ENCODE assay signal across 23 cellular contexts in genomic region chr14:75001261-75001660, GRCh38.
"Had no signal": no experiment of that assay in that cellular context is flagged by ENCODE, and none has a peak within 500 bp of the region (broad histone marks: within the 10 kb centered on the region; RNA-seq: fewer than 3 reads in every experiment).

No MANE protein-coding gene starts in this region.

- H3K27ac Mint-ChIP-seq: nephron progenitor cell, progenitor cell of endocrine pancreas had no signal

- ATAC-seq: activated CD4-positive, alpha-beta T cell treated with anti-CD3 and anti-CD28 coated beads for 36 hours; activated naive CD8-positive, alpha-beta T cell treated with anti-CD3 and anti-CD28 coated beads, Interleukin-2, amount 50 U/mL, for 24 hours; gastroesophageal sphincter; heart left ventricle; mucosa of descending colon had no signal

- H3K27ac ChIP-seq: brain microvascular endothelial cell had no signal

- H3K27me3 ChIP-seq: brain microvascular endothelial cell, esophagus muscularis mucosa, gastroesophageal sphincter, heart left ventricle, thyroid gland had no signal

- H3K27me3 Mint-ChIP-seq: activated CD4-positive, alpha-beta T cell treated with anti-CD3 and anti-CD28 coated beads for 36 hours; activated naive CD8-positive, alpha-beta T cell treated with anti-CD3 and anti-CD28 coated beads, Interleukin-2, amount 50 U/mL, for 24 hours; progenitor cell of endocrine pancreas had no signal

- FAIRE-seq: endothelial cell of umbilical vein, TTC549 had no signal

- DNase-seq: activated CD4-positive, alpha-beta T cell treated with anti-CD3 and anti-CD28 coated beads for 36 hours; activated CD4-positive, alpha-beta T cell treated with anti-CD3 and anti-CD28 coated beads, Interleukin-2, amount 50 U/mL, for 48 hours; activated naive CD4-positive, alpha-beta T cell treated with anti-CD3 and anti-CD28 coated beads for 36 hours; activated naive CD8-positive, alpha-beta T cell treated with anti-CD3 and anti-CD28 coated beads, Interleukin-2, amount 50 U/mL, for 24 hours; activated T-cell treated with anti-CD3 and anti-CD28 coated beads for 4 hours; anterior cingulate cortex; brain microvascular endothelial cell; cerebellar nuclear complex; effector CD8-positive, alpha-beta T cell; heart left ventricle; mesenchymal stem cell; mucosa of descending colon; nephron progenitor cell; stimulated activated CD4-positive, alpha-beta T cell treated with anti-CD3 and anti-CD28 coated beads, Interleukin-12 subunit alpha, Interleukin-12 subunit beta, amount 100 ng/mL, for 4 hours; stimulated activated CD4-positive, alpha-beta T cell treated with anti-CD3 and anti-CD28 coated beads, Interleukin-1b, Interleukin-23, amount 100 ng/mL, for 48 hours; stimulated activated CD8-positive, alpha-beta memory T cell treated with anti-CD3 and anti-CD28 coated beads, Interleukin-4, amount 100 ng/mL, for 48 hours; stimulated activated naive CD4-positive, alpha-beta T cell treated with Interleukin-2 at 50 U/mL for 16 hours; thyroid gland had no signal

- H3K9me3 ChIP-seq: esophagus muscularis mucosa, thyroid gland had no signal

- H3K4me3 ChIP-seq: thyroid gland had no signal
